Comparison of ENCODE assay signal across 23 cellular contexts in genomic region chr2:107020386-107020785, GRCh38.
A peak's percentile ranks its signal among the peaks of the same experiment; 100 is the strongest.
DNase-seq lines count a peak whose midpoint lies in the region; ATAC-seq and TF ChIP-seq lines count a peak whose summit lies in the region.
"Had no signal": no experiment of that assay in that cellular context is flagged by ENCODE, and none has a peak within 500 bp of the region (broad histone marks: within the 10 kb centered on the region; RNA-seq: fewer than 3 reads in every experiment).

No MANE protein-coding gene starts in this region.

- H3K4me1 ChIP-seq in esophagus squamous epithelium: no peaks in the 10 kb centered on the region
- H3K4me1 ChIP-seq: BE2C, BLaER1 had no signal

- peaks cover 7% of the 10 kb centered on the region for H3K36me3 Mint-ChIP-seq in nephron progenitor cell (ENCODE audit: low read depth)
- no peaks in the 10 kb centered on the region for H3K36me3 Mint-ChIP-seq in activated CD8-positive, alpha-beta T cell treated with anti-CD3 and anti-CD28 coated beads, Interleukin-2, amount 10 ng/mL, durations not matched to agents 7 days and 5 days (ENCODE audit: low read depth)
- H3K36me3 Mint-ChIP-seq: CD14-positive monocyte; CD4-positive, alpha-beta memory T cell; CD4-positive, CD25-positive, alpha-beta regulatory T cell; CD8-positive, alpha-beta memory T cell had no signal

- ATAC-seq in activated CD8-positive, alpha-beta T cell treated with anti-CD3 and anti-CD28 coated beads, Interleukin-2, amount 10 ng/mL, durations not matched to agents 7 days and 5 days: no peak
- ATAC-seq: GM12878 had no signal

- H3K27ac ChIP-seq in esophagus squamous epithelium: no peak overlapping the region
- H3K27ac ChIP-seq: BLaER1 had no signal

- no peaks in the 10 kb centered on the region for H3K9me3 ChIP-seq in esophagus squamous epithelium
- H3K9me3 ChIP-seq: BE2C, BLaER1 had no signal

- WGBS in esophagus squamous epithelium, 2 donors: 77 to 83% methylated on average over 5 of the region's 5 CpGs

- H3K27me3 Mint-ChIP-seq in nephron progenitor cell (ENCODE audit: low read depth, poor library complexity): peaks cover 4% of the 10 kb centered on the region
- H3K27me3 Mint-ChIP-seq in activated CD8-positive, alpha-beta T cell treated with anti-CD3 and anti-CD28 coated beads, Interleukin-2, amount 10 ng/mL, durations not matched to agents 7 days and 5 days (ENCODE audit: low read depth): no peaks in the 10 kb centered on the region
- H3K27me3 Mint-ChIP-seq: CD4-positive, alpha-beta memory T cell; CD4-positive, CD25-positive, alpha-beta regulatory T cell; CD8-positive, alpha-beta memory T cell had no signal

- peaks cover 47% of the 10 kb centered on the region for H3K4me1 Mint-ChIP-seq in nephron progenitor cell
- no peaks in the 10 kb centered on the region for H3K4me1 Mint-ChIP-seq in activated CD8-positive, alpha-beta T cell treated with anti-CD3 and anti-CD28 coated beads, Interleukin-2, amount 10 ng/mL, durations not matched to agents 7 days and 5 days (ENCODE audit: low read depth)
- H3K4me1 Mint-ChIP-seq: CD14-positive monocyte; CD4-positive, alpha-beta memory T cell; CD4-positive, CD25-positive, alpha-beta regulatory T cell; CD8-positive, alpha-beta memory T cell had no signal

- no peak for TF ChIP-seq CTCF in nephron progenitor cell (IDR thresholded peaks at IDR 0.05)
- no peak for TF ChIP-seq CTCF in esophagus squamous epithelium (IDR thresholded peaks at IDR 0.05)

- intact Hi-C loops in esophagus squamous epithelium (cut with DNase I): no loop called here

- POLR2A ChIA-PET in activated CD8-positive, alpha-beta T cell treated with anti-CD3 and anti-CD28 coated beads, Interleukin-2, amount 10 ng/mL, durations not matched to agents 7 days and 5 days (lab: Charles Lee): no interaction called here

- no peak overlapping the region for H3K4me3 Mint-ChIP-seq in nephron progenitor cell
- no peak overlapping the region for H3K4me3 Mint-ChIP-seq in activated CD8-positive, alpha-beta T cell treated with anti-CD3 and anti-CD28 coated beads, Interleukin-2, amount 10 ng/mL, durations not matched to agents 7 days and 5 days
- H3K4me3 Mint-ChIP-seq: CD14-positive monocyte; CD4-positive, alpha-beta memory T cell; CD4-positive, CD25-positive, alpha-beta regulatory T cell; CD8-positive, alpha-beta memory T cell had no signal

- no peaks in the 10 kb centered on the region for H3K27me3 ChIP-seq in esophagus squamous epithelium
- H3K27me3 ChIP-seq: BE2C, BLaER1 had no signal

- H3K9me3 Mint-ChIP-seq in nephron progenitor cell: peaks cover 14% of the 10 kb centered on the region
- no peaks in the 10 kb centered on the region for H3K9me3 Mint-ChIP-seq in activated CD8-positive, alpha-beta T cell treated with anti-CD3 and anti-CD28 coated beads, Interleukin-2, amount 10 ng/mL, durations not matched to agents 7 days and 5 days (ENCODE audit: insufficient read depth)

- peak overlapping the region; percentile 46 for H3K27ac Mint-ChIP-seq in nephron progenitor cell
- H3K27ac Mint-ChIP-seq in activated CD8-positive, alpha-beta T cell treated with anti-CD3 and anti-CD28 coated beads, Interleukin-2, amount 10 ng/mL, durations not matched to agents 7 days and 5 days: no peak overlapping the region
- H3K27ac Mint-ChIP-seq: CD14-positive monocyte; CD4-positive, alpha-beta memory T cell; CD4-positive, CD25-positive, alpha-beta regulatory T cell; CD8-positive, alpha-beta memory T cell had no signal

- no peak for TF ChIP-seq POLR2A in esophagus squamous epithelium (IDR thresholded peaks at IDR 0.05)

- no peaks in the 10 kb centered on the region for H3K36me3 ChIP-seq in esophagus squamous epithelium
- H3K36me3 ChIP-seq: BE2C, BLaER1 had no signal

- peak; percentile 52 for DNase-seq in amniotic epithelial cell (ENCODE audit: low read depth)
- DNase-seq in left kidney (ENCODE audit: low read depth, low spot score): peak; percentile 85
- DNase-seq in nephron progenitor cell: no peak
- no peak for DNase-seq in AG20443 (ENCODE audit: low spot score)
- no peak for DNase-seq in esophagus squamous epithelium (lab: John Stamatoyannopoulos, UW)
- DNase-seq in activated CD8-positive, alpha-beta T cell treated with anti-CD3 and anti-CD28 coated beads, Interleukin-2, amount 10 ng/mL, durations not matched to agents 7 days and 5 days: no peak
- DNase-seq: 8988T; BE2C; C1 segment of cervical spinal cord; CD4-positive, alpha-beta memory T cell; CD4-positive, CD25-positive, alpha-beta regulatory T cell; CD8-positive, alpha-beta memory T cell; COR-L47; DMS 273 treated with DMSO at 0.1 percent for 48 hours; DMS153; DMS53; DMS79; DND-41; EL; GDM1 had no signal

- CTCF ChIA-PET in activated CD8-positive, alpha-beta T cell treated with anti-CD3 and anti-CD28 coated beads, Interleukin-2, amount 10 ng/mL, durations not matched to agents 7 days and 5 days (lab: Charles Lee): no interaction called here

- no peak overlapping the region for H3K4me3 ChIP-seq in esophagus squamous epithelium
- H3K4me3 ChIP-seq: BLaER1, GM12878 had no signal

Comparison
In these comparisons a context has a peak if more than half of its experiments do, and no peak if none do; other contexts are left out.
1. DNase-seq: peak in amniotic epithelial cell (single experiment) and left kidney (single experiment); none in nephron progenitor cell (single experiment), AG20443 (single experiment), esophagus squamous epithelium (single experiment) and activated CD8-positive, alpha-beta T cell treated with anti-CD3 and anti-CD28 coated beads, Interleukin-2, amount 10 ng/mL, durations not matched to agents 7 days and 5 days (single experiment).